25 cellular contexts compared by ENCODE assay signal in genomic region chr12:58363971-58364370, GRCh38.
DNase-seq lines count a peak whose midpoint lies in the region; ATAC-seq and TF ChIP-seq lines count a peak whose summit lies in the region.
"Had no signal": no experiment of that assay in that cellular context is flagged by ENCODE, and none has a peak within 500 bp of the region (broad histone marks: within the 10 kb centered on the region; RNA-seq: fewer than 3 reads in every experiment).

No MANE protein-coding gene starts in this region.

- no peaks in the 10 kb centered on the region for H3K36me3 ChIP-seq in Panc1 (ENCODE audit: control insufficient read depth, insufficient read depth, low read length)
- H3K36me3 ChIP-seq in fibroblast of lung (ENCODE audit: control insufficient read depth, insufficient read depth, low read length) = no peaks in the 10 kb centered on the region
- H3K36me3 ChIP-seq: adrenal gland, left lung, right lobe of liver, stomach, tibial artery had no signal

- BruUV-seq in Panc1 (replicated peaks; lab: Mats Ljungman, UMichigan) = no TSS peak

- H3K27me3 ChIP-seq in Panc1 (ENCODE audit: control insufficient read depth, insufficient read depth, low read length) (no peaks in the 10 kb centered on the region), fibroblast of lung (ENCODE audit: control insufficient read depth, insufficient read depth, low read length) (no peaks in the 10 kb centered on the region)
- H3K27me3 ChIP-seq: adrenal gland, left lung, right lobe of liver, stomach, tibial artery had no signal

- TF ChIP-seq CTCF in AG09319 (IDR thresholded peaks at IDR 0.05; ENCODE audit: low read depth, low read length) (no peak), Panc1 (IDR thresholded peaks at IDR 0.05) (no peak), fibroblast of lung (conservative IDR thresholded peaks at IDR 0.05 in 1 of 2, IDR thresholded peaks at IDR 0.05 in 1 of 2; ENCODE audit: low read depth in 1 of 2, low read length in 2 of 2) (no peak)

- H3K4me3 ChIP-seq in Panc1 (ENCODE audit: low read depth in 2 of 2, low read length in 2 of 2) = no peak overlapping the region
- no peak overlapping the region for H3K4me3 ChIP-seq in fibroblast of lung (replicated peaks in 1 of 4; ENCODE audit: control extremely low read depth in 1 of 4, insufficient read depth in 1 of 4, low read depth in 3 of 4, low read length in 4 of 4)
- H3K4me3 ChIP-seq: adrenal gland, left lung, right lobe of liver, stomach, tibial artery had no signal

- intact Hi-C loops in Panc1 (cut with micrococcal nuclease; ENCODE audit: unreplicated experiment) = no loop called here

- ATAC-seq in Panc1 (no peak), GM18520 (IDR thresholded peaks at IDR 0.05; ENCODE audit: unreplicated experiment) (no peak)
- ATAC-seq: HCT116, right lobe of liver had no signal

- CTCF ChIA-PET in Panc1 (lab: Charles Lee) = no interaction called here

- DNase-seq in AG09319 (ENCODE audit: extremely low read depth, low read depth) = peak; percentile 36
- no peak for DNase-seq in Panc1 (ENCODE audit: low read depth, low spot score)
- peak in 1 of 2 donors; percentile 31 for DNase-seq in fibroblast of lung (ENCODE audit: low read depth in 2 of 2)
- peak; percentile 26 for DNase-seq in renal cortical epithelial cell (ENCODE audit: low read depth)
- no peak for DNase-seq in superior temporal gyrus (ENCODE audit: extremely low spot score)
- DNase-seq in DMS 273 treated with DMSO at 0.1 percent for 48 hours (lab: John Stamatoyannopoulos, UW) = no peak
- DNase-seq in RPMI8226 = no peak
- DNase-seq: activated CD4-positive, alpha-beta T cell treated with anti-CD3 and anti-CD28 coated beads, Interleukin-2, amount 50 U/mL, for 48 hours; activated CD4-positive, CD25-positive, alpha-beta regulatory T cell treated with anti-CD3 and anti-CD28 coated beads, Interleukin-2, amount 50 U/mL, for 72 hours; activated naive CD4-positive, alpha-beta T cell treated with Interleukin-2 at 50 U/mL for 16 hours; adrenal gland; COR-L47; islet precursor cell; left lung; mesendoderm; NCI-H1048; NCI-H1694 treated with DMSO at 0.1 percent for 48 hours; posterior cingulate gyrus; right lobe of liver; stimulated activated CD4-positive, alpha-beta T cell treated with anti-CD3 and anti-CD28 coated beads, Interleukin-4, amount 100 ng/mL, for 1 hour; stomach; tibial artery had no signal

- H3K27ac ChIP-seq in Panc1 (ENCODE audit: low read length) (peak overlapping the region; percentile 71; the same call in 1 of the 2 replicates), fibroblast of lung (ENCODE audit: insufficient read depth, low read length) (peak overlapping the region; percentile 55)
- H3K27ac ChIP-seq: adrenal gland, C4-2B, left lung, right lobe of liver, tibial artery had no signal

- H3K9me3 ChIP-seq in Panc1 (ENCODE audit: control insufficient read depth, insufficient read depth, low read depth, low read length) = no peaks in the 10 kb centered on the region
- H3K9me3 ChIP-seq in fibroblast of lung (ENCODE audit: control insufficient read depth, insufficient read depth, low read depth, low read length) = no peaks in the 10 kb centered on the region
- H3K9me3 ChIP-seq: adrenal gland, left lung, right lobe of liver, stomach, tibial artery had no signal

- no peaks in the 10 kb centered on the region for H3K79me2 ChIP-seq in fibroblast of lung (ENCODE audit: control insufficient read depth, insufficient read depth, low read length)

- H2AFZ ChIP-seq in fibroblast of lung (ENCODE audit: low read length) = no peak overlapping the region

- POLR2A ChIA-PET in Panc1 (lab: Charles Lee) = no interaction called here

- H4K20me1 ChIP-seq in fibroblast of lung (ENCODE audit: control insufficient read depth, extremely low read depth, insufficient read depth, low read length) = no peaks in the 10 kb centered on the region

- in situ Hi-C loops in Panc1 (cut with HindIII; ENCODE audit: low pct_unique_long_range_greater_than_20kb, low sequenced_read_pairs) = no loop called here

- H3K9ac ChIP-seq in fibroblast of lung (ENCODE audit: insufficient read depth, low read length) = no peak overlapping the region

- H3K4me2 ChIP-seq in fibroblast of lung (ENCODE audit: extremely low read depth, insufficient read depth, low read length) = peak overlapping the region; percentile 19

- H3K4me1 ChIP-seq in Panc1 (ENCODE audit: control insufficient read depth, insufficient read depth, low read length) = peaks cover 2% of the 10 kb centered on the region; the same call in 1 of the 2 replicates
- H3K4me1 ChIP-seq in fibroblast of lung (ENCODE audit: control insufficient read depth, extremely low read depth, insufficient read depth, low read length) = peaks cover 28% of the 10 kb centered on the region
- H3K4me1 ChIP-seq: adrenal gland, left lung, right lobe of liver, stomach had no signal

Comparison
In these comparisons a context has a peak if more than half of its experiments do, and no peak if none do; other contexts are left out.
1. DNase-seq: peak in AG09319 (single experiment) and renal cortical epithelial cell (single experiment); none in Panc1 (single experiment), superior temporal gyrus (single experiment), DMS 273 treated with DMSO at 0.1 percent for 48 hours (single experiment) and RPMI8226 (single experiment).